20 cellular contexts compared by ENCODE assay signal in the genomic region with DNA sequence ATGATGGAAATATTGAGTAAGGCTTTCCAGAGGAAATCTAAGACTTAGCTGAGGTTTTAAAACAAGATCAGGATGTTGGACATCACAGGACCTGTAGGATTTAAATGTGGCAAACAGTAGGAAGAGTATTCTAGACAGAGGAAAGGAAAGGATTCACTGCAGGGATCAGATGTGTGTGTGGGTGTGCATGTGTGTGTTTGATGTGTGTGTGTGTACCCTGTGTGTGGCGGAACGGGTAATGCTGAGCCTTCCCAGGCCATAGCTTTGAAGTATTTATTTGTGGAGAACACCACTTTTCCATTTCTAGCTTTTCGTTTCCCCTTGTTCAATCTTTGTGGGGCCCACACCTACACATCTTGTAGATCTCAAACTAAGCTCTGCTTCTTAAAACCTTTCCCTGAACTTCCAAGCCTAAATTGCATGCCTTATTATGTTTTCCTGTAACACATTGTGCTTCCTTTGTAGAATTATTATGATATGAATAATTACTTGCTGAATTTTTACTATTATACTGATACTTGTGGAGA. TPM values are rescaled to one million over a fixed set of nuclear protein-coding genes. Genes with fewer than 3 reads are reported as not detected.
DNase-seq lines count a peak whose midpoint lies in the region; ATAC-seq and TF ChIP-seq lines count a peak whose summit lies in the region.
"Had no signal": no experiment of that assay in that cellular context is flagged by ENCODE, and none has a peak within 500 bp of the region (broad histone marks: within the 10 kb centered on the region; RNA-seq: fewer than 3 reads in every experiment).

No MANE protein-coding gene starts in this region.

- no peak for ATAC-seq in heart left ventricle
- no peak for ATAC-seq in Right ventricle myocardium superior (ENCODE audit: poor library complexity)
- ATAC-seq: A549 had no signal

- H3K36me3 ChIP-seq in heart left ventricle (peaks cover 0 to 7% (median 0%) of the 10 kb centered on the region in 9 donors), muscle layer of duodenum (ENCODE audit: control insufficient read depth in 1 of 2, insufficient read depth in 2 of 2, low read length in 2 of 2) (no peaks in the 10 kb centered on the region), transverse colon (no peaks in the 10 kb centered on the region)
- H3K36me3 ChIP-seq: BLaER1 treated with 17β-estradiol and CSF1 and Interleukin-3, amounts not matched to agents 10 nM and 100 nM had no signal

- in situ Hi-C loops in transverse colon (cut with MboI; ENCODE audit: low pct_ligation_motif_present in 1 of 4, low pct_unique_long_range_greater_than_20kb in 1 of 4, low sequenced_read_pairs in 3 of 4), result no loop called here

- H3K4me1 ChIP-seq in heart left ventricle (peaks cover 0 to 72% (median 27%) of the 10 kb centered on the region in 12 donors), muscle layer of duodenum (ENCODE audit: control insufficient read depth in 1 of 2, insufficient read depth in 2 of 2, low read length in 2 of 2) (peaks cover 0 to 16% of the 10 kb centered on the region in 2 donors), transverse colon (peaks cover 0 to 40% (median 13%) of the 10 kb centered on the region in 4 donors)
- H3K4me1 ChIP-seq: A549 had no signal

- peak overlapping the region in 1 of 12 donors; percentile 2 for H3K4me3 ChIP-seq in heart left ventricle
- peak overlapping the region in 1 of 2 donors; percentile 38 for H3K4me3 ChIP-seq in muscle layer of duodenum (ENCODE audit: low read depth in 1 of 2, low read length in 2 of 2)
- H3K4me3 ChIP-seq in transverse colon, result no peak overlapping the region
- H3K4me3 ChIP-seq: A549; BLaER1 treated with 17β-estradiol and CSF1 and Interleukin-3, amounts not matched to agents 10 nM and 100 nM; GM23248 had no signal

- H3K9me3 ChIP-seq in heart left ventricle (no peaks in the 10 kb centered on the region), muscle layer of duodenum (ENCODE audit: control insufficient read depth in 1 of 2, low read length in 2 of 2) (no peaks in the 10 kb centered on the region), transverse colon (no peaks in the 10 kb centered on the region)
- H3K9me3 ChIP-seq: A549; BLaER1 treated with 17β-estradiol and CSF1 and Interleukin-3, amounts not matched to agents 10 nM and 100 nM had no signal

- H3K27ac ChIP-seq in heart left ventricle, result peak overlapping the region in 9 of 12 donors; percentile 0 to 96 (median 24)
- H3K27ac ChIP-seq in VCaP, result peak overlapping the region; percentile 100
- peak overlapping the region; percentile 45 for H3K27ac ChIP-seq in muscle layer of duodenum (ENCODE audit: low read length)
- peak overlapping the region; percentile 39 to 87 (median 64) for H3K27ac ChIP-seq in transverse colon
- H3K27ac ChIP-seq: A549, GM23248 had no signal

- H3K27me3 ChIP-seq in heart left ventricle (peaks cover 0 to 4% (median 0%) of the 10 kb centered on the region in 9 donors), muscle layer of duodenum (ENCODE audit: low read depth, low read length) (peaks cover 3% of the 10 kb centered on the region), transverse colon (peaks cover 10% of the 10 kb centered on the region)

- no peak for TF ChIP-seq POLR2A in heart left ventricle (IDR thresholded peaks at IDR 0.05)
- TF ChIP-seq POLR2A in transverse colon (IDR thresholded peaks at IDR 0.05), result no peak

- WGBS in heart left ventricle, 4 donors, result 79 to 86% (median 81%) methylated on average over 3 of the region's 3 CpGs
- 68 to 72% methylated on average over 3 of the region's 3 CpGs for WGBS in transverse colon (ENCODE audit: low coverage in 1 of 2), 2 donors

- no peak for DNase-seq in heart left ventricle
- no peak for DNase-seq in Right ventricle myocardium superior
- no peak for DNase-seq in transverse colon
- no peak for DNase-seq in activated gamma-delta T cell (lab: John Stamatoyannopoulos, UW)
- DNase-seq in dermis blood vessel endothelial cell, result no peak
- DNase-seq in ecto neural progenitor cell (ENCODE audit: low spot score), result no peak
- DNase-seq: DND-41, GM23248, HCEC 1CT, MV-4-11, NCI-H1417, NCI-H187 treated with DMSO at 0.1 percent for 48 hours, NCI-H69, OCI-M1 had no signal

- intact Hi-C loops in heart left ventricle (cut with DNase I) (loop anchor here in 4 of 10 donors (5.0 to 10.0 kb wide), 3 partner anchors 91 to 146 kb away; no protein-coding TSS in a partner anchor), Right ventricle myocardium superior (cut with DNase I) (no loop called here), transverse colon (cut with DNase I; ENCODE audit: low total_unique reads) (no loop called here)

- TF ChIP-seq CTCF in heart left ventricle (IDR thresholded peaks at IDR 0.05) (no peak), VCaP (conservative IDR thresholded peaks at IDR 0.05) (no peak), transverse colon (IDR thresholded peaks at IDR 0.05) (no peak)

- no peak for TF ChIP-seq EP300 in transverse colon (IDR thresholded peaks at IDR 0.05; ENCODE audit: low read depth)

RNA-seq across cellular contexts. Expression of a gene that starts 6.9 kb away (rescaled TPM):
- total RNA-seq in heart left ventricle (100 to 1,000 TPM in 1 of 9 donors, 10 to 100 TPM in 8; 44.0 to 103 (median 68.3) TPM), Right ventricle myocardium superior (82.5 TPM), transverse colon (10 to 100 TPM; 29.4 to 45.6 (median 32.7) TPM), dermis blood vessel endothelial cell (41.7 and 50.4 TPM in 2 replicates)
- 10 to 100 TPM in 1 of 2 donors, 1 to 10 TPM in 1; 7.7 to 13.2 TPM for polyA plus RNA-seq in heart left ventricle
- total RNA-seq: GM23248, RPMI7951 had no signal
- polyA plus RNA-seq: A549, GM23248, IgD-negative memory B cell had no signal

Comparison
In these comparisons a context has a peak if more than half of its experiments do, and no peak if none do; other contexts are left out.
1. H3K27ac ChIP-seq: peak in every context shown above with its lines; median percentile 100 in VCaP; 64 in transverse colon; 45 in muscle layer of duodenum; 24 in heart left ventricle.